ENCODE assay signal across 13 cellular contexts in genomic region chr4:143021384-143021783, GRCh38.
DNase-seq lines count a peak whose midpoint lies in the region; ATAC-seq and TF ChIP-seq lines count a peak whose summit lies in the region.
"Had no signal": no experiment of that assay in that cellular context is flagged by ENCODE, and none has a peak within 500 bp of the region (broad histone marks: within the 10 kb centered on the region; RNA-seq: fewer than 3 reads in every experiment).

No MANE protein-coding gene starts in this region.

- intact Hi-C loops in adrenal gland (cut with DNase I) (no loop called here), OCI-LY7 (cut with micrococcal nuclease; ENCODE audit: unreplicated experiment) (no loop called here), head of caudate nucleus (cut with DNase I) (no loop called here)

- H3K9me3 Mint-ChIP-seq in naive thymus-derived CD8-positive, alpha-beta T cell: no peaks in the 10 kb centered on the region

- no TSS peak for BruUV-seq in OCI-LY7 (replicated peaks; lab: Mats Ljungman, UMichigan)

- H2AFZ ChIP-seq in OCI-LY7 (ENCODE audit: low read length): no peak overlapping the region

- no peaks in the 10 kb centered on the region for H4K20me1 ChIP-seq in OCI-LY7 (ENCODE audit: insufficient read depth, low read length)

- H3K79me2 ChIP-seq in OCI-LY7 (ENCODE audit: insufficient read depth, low read depth, low read length): no peaks in the 10 kb centered on the region

- H3K27ac ChIP-seq in adrenal gland (no peak overlapping the region), OCI-LY7 (ENCODE audit: low read depth, low read length, poor library complexity, severe bottlenecking) (no peak overlapping the region)

- ATAC-seq in GM19438 (IDR thresholded peaks at IDR 0.05; ENCODE audit: low read depth, unreplicated experiment) (peak; percentile 52), HG02884 (IDR thresholded peaks at IDR 0.05; ENCODE audit: unreplicated experiment) (peak; percentile 78), HG03565 (IDR thresholded peaks at IDR 0.05; ENCODE audit: unreplicated experiment) (peak; percentile 90)
- ATAC-seq in naive thymus-derived CD8-positive, alpha-beta T cell: no peak
- ATAC-seq: activated CD4-positive, alpha-beta T cell treated with anti-CD3 and anti-CD28 coated beads for 36 hours had no signal

- peaks cover 0 to 6% of the 10 kb centered on the region in 2 donors for H3K4me1 ChIP-seq in adrenal gland (replicated peaks in 1 of 2)
- H3K4me1 ChIP-seq in OCI-LY7 (ENCODE audit: insufficient read depth, low read length, poor library complexity, severe bottlenecking): no peaks in the 10 kb centered on the region

- peaks cover 0 to 2% (median 0%) of the 10 kb centered on the region in 4 donors for H3K4me1 Mint-ChIP-seq in naive thymus-derived CD8-positive, alpha-beta T cell
- H3K4me1 Mint-ChIP-seq: activated CD4-positive, alpha-beta T cell treated with anti-CD3 and anti-CD28 coated beads for 36 hours; activated naive CD8-positive, alpha-beta T cell treated with anti-CD3 and anti-CD28 coated beads for 36 hours had no signal

- H3K9me3 ChIP-seq in adrenal gland (replicated peaks in 1 of 3) (no peaks in the 10 kb centered on the region), OCI-LY7 (ENCODE audit: low read length) (no peaks in the 10 kb centered on the region)

- no peaks in the 10 kb centered on the region for H3K36me3 Mint-ChIP-seq in naive thymus-derived CD8-positive, alpha-beta T cell
- H3K36me3 Mint-ChIP-seq: activated naive CD8-positive, alpha-beta T cell treated with anti-CD3 and anti-CD28 coated beads for 36 hours had no signal

- H3K4me3 Mint-ChIP-seq in naive thymus-derived CD8-positive, alpha-beta T cell: no peak overlapping the region
- H3K4me3 Mint-ChIP-seq: activated CD4-positive, alpha-beta T cell treated with anti-CD3 and anti-CD28 coated beads for 36 hours; activated naive CD8-positive, alpha-beta T cell treated with anti-CD3 and anti-CD28 coated beads for 36 hours had no signal

- H3K36me3 ChIP-seq in adrenal gland (replicated peaks in 1 of 2): no peaks in the 10 kb centered on the region
- H3K36me3 ChIP-seq in OCI-LY7 (ENCODE audit: insufficient read depth, low read length): no peaks in the 10 kb centered on the region

- TF ChIP-seq CTCF in GM13977 (IDR thresholded peaks at IDR 0.05; ENCODE audit: extremely low read depth, insufficient read depth, missing control alignments): no peak
- TF ChIP-seq CTCF in adrenal gland (IDR thresholded peaks at IDR 0.05): no peak
- no peak for TF ChIP-seq CTCF in OCI-LY7 (conservative IDR thresholded peaks at IDR 0.05; ENCODE audit: low read length)

- peaks cover 0 to 9% (median 8%) of the 10 kb centered on the region in 5 donors for H3K27me3 Mint-ChIP-seq in naive thymus-derived CD8-positive, alpha-beta T cell
- H3K27me3 Mint-ChIP-seq: activated naive CD8-positive, alpha-beta T cell treated with anti-CD3 and anti-CD28 coated beads for 36 hours had no signal

- H3K4me2 ChIP-seq in OCI-LY7 (ENCODE audit: low read length): no peak overlapping the region

- in situ Hi-C loops in GM13977 (cut with MboI; ENCODE audit: low pct_unique_long_range_greater_than_20kb, low sequenced_read_pairs, unreplicated experiment): no loop called here

- no peaks in the 10 kb centered on the region for H3K27me3 ChIP-seq in adrenal gland

- no peak overlapping the region for H3K27ac Mint-ChIP-seq in naive thymus-derived CD8-positive, alpha-beta T cell
- H3K27ac Mint-ChIP-seq: activated CD4-positive, alpha-beta T cell treated with anti-CD3 and anti-CD28 coated beads for 36 hours; activated naive CD8-positive, alpha-beta T cell treated with anti-CD3 and anti-CD28 coated beads for 36 hours had no signal

- DNase-seq in GM13977 (ENCODE audit: low spot score): peak; percentile 24
- no peak for DNase-seq in adrenal gland
- DNase-seq in naive thymus-derived CD8-positive, alpha-beta T cell: no peak
- no peak for DNase-seq in OCI-LY7 (ENCODE audit: low spot score)
- DNase-seq in head of caudate nucleus: no peak
- DNase-seq: activated CD4-positive, alpha-beta T cell treated with anti-CD3 and anti-CD28 coated beads for 36 hours; activated naive CD8-positive, alpha-beta T cell treated with anti-CD3 and anti-CD28 coated beads for 36 hours; glutamatergic neuron; mammary epithelial cell; SHP77 treated with DMSO at 0.1 percent for 48 hours had no signal

- no peak overlapping the region for H3K4me3 ChIP-seq in adrenal gland
- H3K4me3 ChIP-seq in OCI-LY7 (ENCODE audit: low read depth, low read length, poor library complexity, severe bottlenecking): no peak overlapping the region

- POLR2A ChIA-PET in naive thymus-derived CD8-positive, alpha-beta T cell (lab: Charles Lee): no interaction called here
- POLR2A ChIA-PET in OCI-LY7 (lab: Charles Lee): interaction anchor here (1.5 kb wide), 2 partner anchors 9 to 17 kb away, joined by 3 to 5 read pairs; no protein-coding TSS in a partner anchor

- CTCF ChIA-PET in OCI-LY7 (lab: Charles Lee; ENCODE audit: unreplicated experiment): no interaction called here

- no peak for TF ChIP-seq POLR2A in adrenal gland (IDR thresholded peaks at IDR 0.05)

- H3K9me2 ChIP-seq in OCI-LY7 (ENCODE audit: insufficient read depth, low read length): no peaks in the 10 kb centered on the region

Comparison
In these comparisons a context has a peak if more than half of its experiments do, and no peak if none do; other contexts are left out.
1. ATAC-seq: peak in GM19438 (single experiment), HG02884 (single experiment) and HG03565 (single experiment); none in naive thymus-derived CD8-positive, alpha-beta T cell (0 of 2).